In genomic region chr20:1904160-1904559, GRCh38 we compare ENCODE assay signal across 19 cellular contexts.
"Had no signal": no experiment of that assay in that cellular context is flagged by ENCODE, and none has a peak within 500 bp of the region (broad histone marks: within the 10 kb centered on the region; RNA-seq: fewer than 3 reads in every experiment).

No MANE protein-coding gene starts in this region.

- H3K27ac Mint-ChIP-seq: endodermal cell, nephron had no signal

- H3K27me3 ChIP-seq: colonic mucosa, hepatocyte, sigmoid colon, stomach, suprapubic skin, tibial artery, upper lobe of left lung, vagina had no signal

- H3K4me3 ChIP-seq: colonic mucosa, hepatocyte, sigmoid colon, skin epidermis, stomach, suprapubic skin, tibial artery, upper lobe of left lung, vagina had no signal

- H2AFZ ChIP-seq: hepatocyte had no signal

- H3K4me1 ChIP-seq: colonic mucosa had no signal

- H3K9me3 Mint-ChIP-seq: endodermal cell, naive B cell, nephron had no signal

- H3K4me3 Mint-ChIP-seq: endodermal cell, naive B cell, nephron had no signal

- DNase-seq: colonic mucosa; dermis blood vessel endothelial cell; effector CD4-positive, alpha-beta T cell; endodermal cell; foreskin melanocyte; mesendoderm; naive B cell; sigmoid colon; stimulated activated CD4-positive, alpha-beta T cell treated with anti-CD3 and anti-CD28 coated beads, Interleukin-2, amount 100 ng/mL, for 24 hours; stimulated activated CD4-positive, alpha-beta T cell treated with anti-CD3 and anti-CD28 coated beads, Interleukin-4, amount 100 ng/mL, for 4 hours; stimulated activated naive CD4-positive, alpha-beta T cell; stomach; tibial artery; upper lobe of left lung had no signal

- H3K36me3 Mint-ChIP-seq: naive B cell had no signal

- H3K9me3 ChIP-seq: colonic mucosa, sigmoid colon, stomach, suprapubic skin, tibial artery, upper lobe of left lung, vagina had no signal

- H3K27ac ChIP-seq: colonic mucosa, hepatocyte, sigmoid colon, skin epidermis, stomach, suprapubic skin, tibial artery, upper lobe of left lung, vagina had no signal

- H3K36me3 ChIP-seq: colonic mucosa, vagina had no signal

- H3K4me2 ChIP-seq: hepatocyte had no signal
